ENCODE assay signal across 11 cellular contexts in genomic region chr10:109961181-109962001, GRCh38. TPM values are rescaled to one million over a fixed set of nuclear protein-coding genes. Genes with fewer than 3 reads are reported as not detected.
A peak's percentile ranks its signal among the peaks of the same experiment; 100 is the strongest.
DNase-seq lines count a peak whose midpoint lies in the region; ATAC-seq and TF ChIP-seq lines count a peak whose summit lies in the region.
"Had no signal": no experiment of that assay in that cellular context is flagged by ENCODE, and none has a peak within 500 bp of the region (broad histone marks: within the 10 kb centered on the region; RNA-seq: fewer than 3 reads in every experiment).

No MANE protein-coding gene starts in this region.

- intact Hi-C loops in ascending aorta (cut with DNase I), result no loop called here
- intact Hi-C loops in thyroid gland (cut with DNase I), result loop anchor here (10.0 kb wide), 1 partner anchor 67 kb away; no protein-coding TSS in a partner anchor

- H3K4me3 ChIP-seq in ascending aorta (no peak overlapping the region), thyroid gland (replicated peaks in 1 of 3) (no peak overlapping the region)
- H3K4me3 ChIP-seq: A549 had no signal

- H3K36me3 ChIP-seq in ascending aorta, result no peaks in the 10 kb centered on the region
- no peaks in the 10 kb centered on the region for H3K36me3 ChIP-seq in thyroid gland

- no peak for ATAC-seq in HG02642 (IDR thresholded peaks at IDR 0.05; ENCODE audit: poor library complexity, unreplicated experiment)
- ATAC-seq: A549 had no signal

- H3K4me1 ChIP-seq in ascending aorta (peaks cover 0 to 26% of the 10 kb centered on the region in 2 donors), thyroid gland (peaks cover 39 to 61% of the 10 kb centered on the region in 2 donors)

- TF ChIP-seq POLR2A in thyroid gland (IDR thresholded peaks at IDR 0.05), result no peak

- DNase-seq in NCI-H748 (lab: John Stamatoyannopoulos, UW; ENCODE audit: unreplicated experiment) (peak; percentile 46), NCI-H748 treated with DMSO at 0.1 percent for 48 hours (lab: John Stamatoyannopoulos, UW) (no peak), ascending aorta (ENCODE audit: low spot score in 2 of 2) (no peak), glomerular visceral epithelial cell (ENCODE audit: extremely low spot score) (peak; percentile 36), thyroid gland (peak; percentile 29 to 37), D341Med (ENCODE audit: low spot score) (no peak), NCI-H1092 (lab: John Stamatoyannopoulos, UW) (no peak)
- DNase-seq: anterior cingulate cortex, immature natural killer cell had no signal

- no peaks in the 10 kb centered on the region for H3K9me3 ChIP-seq in ascending aorta
- H3K9me3 ChIP-seq in thyroid gland, result no peaks in the 10 kb centered on the region
- H3K9me3 ChIP-seq: A549 had no signal

- TF ChIP-seq CTCF in ascending aorta (IDR thresholded peaks at IDR 0.05) (no peak), thyroid gland (IDR thresholded peaks at IDR 0.05) (no peak)

- 30% methylated on average over 5 of the region's 5 CpGs for WGBS in thyroid gland, 2 donors

- H3K27ac ChIP-seq in ascending aorta (peak overlapping the region; percentile 62 to 69), thyroid gland (peak overlapping the region; percentile 75 to 89 (median 82))
- H3K27ac ChIP-seq: A549 had no signal

- no peaks in the 10 kb centered on the region for H3K27me3 ChIP-seq in ascending aorta
- no peaks in the 10 kb centered on the region for H3K27me3 ChIP-seq in thyroid gland

RNA-seq across cellular contexts. Expression of gene XPNPEP1, which starts 38.1 kb away (rescaled TPM):
- 212 TPM for total RNA-seq in ascending aorta
- total RNA-seq in thyroid gland, result 10 to 100 TPM; 72.7 to 89.0 (median 84.0) TPM

RNA-seq across cellular contexts. Expression of gene ADD3, which starts 46.4 kb away (rescaled TPM):
- total RNA-seq in ascending aorta (93.0 TPM), thyroid gland (100 to 1,000 TPM; 257 to 644 (median 358) TPM)

Comparison
In these comparisons a context has a peak if more than half of its experiments do, and no peak if none do; other contexts are left out.
1. DNase-seq: peak in NCI-H748 (single experiment), glomerular visceral epithelial cell (single experiment) and thyroid gland (2 of 2); none in NCI-H748 treated with DMSO at 0.1 percent for 48 hours (single experiment), ascending aorta (0 of 2), D341Med (single experiment) and NCI-H1092 (single experiment).